In the genomic region with DNA sequence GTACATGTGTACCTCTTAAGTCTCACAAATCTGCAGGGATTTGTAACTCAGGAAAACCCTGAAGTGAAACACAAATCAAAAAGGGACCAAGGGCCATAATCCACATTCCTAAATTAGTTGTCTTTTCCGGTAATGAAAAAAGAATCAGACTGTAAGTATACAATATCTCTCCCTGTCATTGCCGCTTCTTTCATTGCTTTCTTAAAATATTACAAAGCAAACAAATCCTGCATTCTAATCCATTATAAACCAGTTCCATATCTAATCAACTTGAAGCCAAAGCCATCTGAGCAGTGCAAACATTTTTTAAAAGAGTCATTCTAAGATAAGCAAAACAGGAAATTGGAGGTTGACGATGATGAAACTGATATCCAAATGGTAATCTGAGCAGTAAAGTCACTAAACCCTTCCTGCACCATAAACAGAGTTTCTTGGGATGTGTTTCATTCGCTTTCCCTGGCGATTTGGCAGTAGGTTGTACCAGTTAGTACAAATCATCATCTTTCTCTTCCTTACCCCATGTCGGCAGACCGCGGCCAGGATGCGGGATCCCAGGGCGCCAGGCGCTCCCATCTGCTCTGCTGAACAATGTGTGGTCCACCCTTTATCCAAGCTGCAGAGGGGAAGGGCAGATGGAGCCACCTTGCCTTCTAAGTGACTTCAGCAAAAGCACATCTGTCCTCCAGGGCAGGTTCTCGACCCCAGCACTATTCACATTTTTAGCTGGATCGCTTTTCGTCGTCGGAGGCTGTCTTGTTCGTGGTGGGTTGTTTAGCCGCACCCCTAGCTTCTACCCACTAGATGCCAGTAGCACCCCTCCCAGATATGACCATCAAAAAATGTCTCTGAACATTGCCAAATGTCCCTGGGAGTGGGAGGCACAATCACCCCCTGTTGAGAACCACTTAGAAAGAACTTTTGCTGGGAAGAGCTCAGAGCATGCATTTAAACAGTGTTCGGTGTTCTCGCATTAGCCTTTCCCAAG, we compare ENCODE assay signal across 23 cellular contexts. TPM values are rescaled to one million over a fixed set of nuclear protein-coding genes. Genes with fewer than 3 reads are reported as not detected.
DNase-seq lines count a peak whose midpoint lies in the region; ATAC-seq and TF ChIP-seq lines count a peak whose summit lies in the region.
"Had no signal": no experiment of that assay in that cellular context is flagged by ENCODE, and none has a peak within 500 bp of the region (broad histone marks: within the 10 kb centered on the region; RNA-seq: fewer than 3 reads in every experiment).

No MANE protein-coding gene starts in this region.

- DNase-seq in DMS153 treated with DMSO at 0.1 percent for 48 hours (lab: John Stamatoyannopoulos, UW; ENCODE audit: unreplicated experiment) (peak; percentile 12), DMS153 (lab: John Stamatoyannopoulos, UW) (no peak), LoVo (ENCODE audit: low spot score) (peak; percentile 29), choroid plexus epithelial cell (ENCODE audit: low read depth) (peak; percentile 18), neural progenitor cell (ENCODE audit: low spot score) (peak; percentile 53), hepatic stellate cell (ENCODE audit: low spot score) (no peak), GM13977 (ENCODE audit: low spot score) (no peak)
- DNase-seq: 8988T; activated CD4-positive, alpha-beta T cell treated with anti-CD3 and anti-CD28 coated beads, Interleukin-2, amount 10 ng/mL, durations not matched to agents 7 days and 5 days; activated T-cell treated with anti-CD3 and anti-CD28 coated beads, Interleukin-2, amount 50 U/mL, for 48 hours; CD8-positive, alpha-beta T cell; colonic mucosa; erythroblast; GM23248; heart right ventricle; naive thymus-derived CD4-positive, alpha-beta T cell; NCI-H1417 treated with DMSO at 0.1 percent for 48 hours; NCI-H774; transverse colon had no signal

- H3K79me2 ChIP-seq in neural progenitor cell (ENCODE audit: low read depth): no peaks in the 10 kb centered on the region

- H3K27ac ChIP-seq in neural progenitor cell: no peak overlapping the region
- H3K27ac ChIP-seq: colonic mucosa, GM23248, heart right ventricle, transverse colon had no signal

- no peak overlapping the region for H2AFZ ChIP-seq in neural progenitor cell (replicated peaks)
- H2AFZ ChIP-seq: GM23248 had no signal

- H3K27me3 Mint-ChIP-seq in neural progenitor cell (ENCODE audit: insufficient read depth, low read depth): peaks cover 4% of the 10 kb centered on the region

- no peaks in the 10 kb centered on the region for H3F3A ChIP-seq in neural progenitor cell (ENCODE audit: low read depth)

- no peaks in the 10 kb centered on the region for H3K4me1 Mint-ChIP-seq in neural progenitor cell
- H3K4me1 Mint-ChIP-seq: IgD-negative memory B cell had no signal

- peaks cover 18% of the 10 kb centered on the region for H3K9me3 Mint-ChIP-seq in neural progenitor cell

- no peak overlapping the region for H3K27ac Mint-ChIP-seq in neural progenitor cell
- H3K27ac Mint-ChIP-seq: activated CD4-positive, alpha-beta T cell treated with anti-CD3 and anti-CD28 coated beads, Interleukin-2, amount 10 ng/mL, durations not matched to agents 7 days and 5 days; CD8-positive, alpha-beta T cell; T-helper 2 cell treated with Interferon-gamma antibody and Interleukin-4, amounts not matched to agents 5 μg/mL and 100 μg/mL, for 36 hours had no signal

- no peaks in the 10 kb centered on the region for H4K20me1 ChIP-seq in neural progenitor cell (ENCODE audit: low read depth)

- no peaks in the 10 kb centered on the region for H3K27me3 ChIP-seq in neural progenitor cell

- H3K4me3 ChIP-seq in choroid plexus epithelial cell (ENCODE audit: low read depth, low read length) (peak overlapping the region; percentile 20), neural progenitor cell (no peak overlapping the region)
- H3K4me3 ChIP-seq: colonic mucosa, GM23248, heart right ventricle, transverse colon had no signal

- H3K9me3 ChIP-seq in neural progenitor cell (ENCODE audit: low read depth): no peaks in the 10 kb centered on the region
- H3K9me3 ChIP-seq: colonic mucosa had no signal

- no peaks in the 10 kb centered on the region for H3K36me3 Mint-ChIP-seq in neural progenitor cell
- H3K36me3 Mint-ChIP-seq: CD8-positive, alpha-beta T cell had no signal

- no peak overlapping the region for H3K4me2 ChIP-seq in neural progenitor cell

- H3K36me3 ChIP-seq in neural progenitor cell: no peaks in the 10 kb centered on the region
- H3K36me3 ChIP-seq: colonic mucosa, heart right ventricle, transverse colon had no signal

- no peak overlapping the region for H3K4me3 Mint-ChIP-seq in neural progenitor cell
- H3K4me3 Mint-ChIP-seq: activated CD4-positive, alpha-beta T cell treated with anti-CD3 and anti-CD28 coated beads, Interleukin-2, amount 10 ng/mL, durations not matched to agents 7 days and 5 days; CD8-positive, alpha-beta T cell; T-helper 2 cell treated with Interferon-gamma antibody and Interleukin-4, amounts not matched to agents 5 μg/mL and 100 μg/mL, for 36 hours had no signal

- TF ChIP-seq CTCF in choroid plexus epithelial cell (conservative IDR thresholded peaks at IDR 0.05; ENCODE audit: low read depth, low read length) (peak; percentile 21), neural progenitor cell (IDR thresholded peaks at IDR 0.05) (peak; percentile 31), GM13977 (IDR thresholded peaks at IDR 0.05; ENCODE audit: extremely low read depth, insufficient read depth, missing control alignments) (no peak)

- H3K4me1 ChIP-seq in neural progenitor cell: no peaks in the 10 kb centered on the region
- H3K4me1 ChIP-seq: colonic mucosa, heart right ventricle had no signal

- H3K9ac ChIP-seq in neural progenitor cell: no peak overlapping the region
- H3K9ac ChIP-seq: GM23248 had no signal

- in situ Hi-C loops in GM13977 (cut with MboI; ENCODE audit: low pct_unique_long_range_greater_than_20kb, low sequenced_read_pairs, unreplicated experiment): loop anchor here (25.0 kb wide), 1 partner anchor 297 kb away; no protein-coding TSS in a partner anchor

- ATAC-seq in HG02970 (IDR thresholded peaks at IDR 0.05; ENCODE audit: low FRiP score, unreplicated experiment): no peak
- ATAC-seq: CD8-positive, alpha-beta T cell; heart right ventricle; left lobe of liver; naive thymus-derived CD4-positive, alpha-beta T cell had no signal

RNA-seq across cellular contexts. Expression of a gene that starts 58.4 kb away (rescaled TPM):
- total RNA-seq in neural progenitor cell (ENCODE audit: low replicate concordance): not detected in 2 replicates
- total RNA-seq: CD8-positive, alpha-beta T cell; GM23248; left lobe of liver had no signal

Comparison
In these comparisons a context has a peak if more than half of its experiments do, and no peak if none do; other contexts are left out.
1. DNase-seq: peak in DMS153 treated with DMSO at 0.1 percent for 48 hours (single experiment), LoVo (single experiment), choroid plexus epithelial cell (single experiment) and neural progenitor cell (single experiment); none in DMS153 (single experiment), hepatic stellate cell (single experiment) and GM13977 (single experiment).